14 cellular contexts compared by ENCODE assay signal in the genomic region with DNA sequence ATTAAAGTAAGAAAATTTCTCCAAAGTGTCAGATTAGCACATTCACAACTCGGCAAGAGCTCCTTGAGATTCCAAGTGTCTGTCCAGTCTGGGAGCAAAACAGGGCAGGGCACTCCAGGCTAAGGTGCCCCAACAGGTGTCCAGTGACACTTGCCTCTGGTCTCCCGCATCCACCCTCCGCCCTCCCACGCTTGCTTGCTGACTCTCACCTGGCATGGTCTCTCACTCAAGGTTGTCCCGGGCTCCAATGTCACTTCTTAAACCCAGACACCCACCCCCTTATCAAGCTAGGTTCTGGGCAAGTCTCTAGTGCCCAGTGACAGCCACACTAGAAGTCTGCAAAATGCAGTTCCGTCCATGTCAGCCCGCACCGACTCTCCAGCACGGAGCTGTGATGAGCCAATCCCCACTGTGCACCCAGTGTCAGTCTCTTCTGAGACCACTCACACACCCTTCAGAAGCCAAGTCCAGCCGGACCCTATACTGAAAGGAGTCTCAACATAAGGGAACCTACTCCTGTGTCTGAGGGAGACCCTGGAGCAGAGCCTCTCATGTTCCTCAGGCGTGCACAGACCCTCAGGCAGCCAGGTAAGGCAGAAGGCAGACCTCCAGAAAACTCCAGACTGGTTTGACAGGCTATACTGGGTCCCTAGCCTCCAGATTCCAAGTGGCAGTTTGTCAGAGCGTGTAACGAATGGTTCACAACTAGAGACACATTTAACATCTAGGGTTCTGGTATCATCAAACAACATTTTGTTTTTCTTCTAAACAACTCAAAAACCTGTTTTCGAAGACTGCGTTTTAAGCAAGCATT. TPM values are rescaled to one million over a fixed set of nuclear protein-coding genes. Genes with fewer than 3 reads are reported as not detected.
DNase-seq lines count a peak whose midpoint lies in the region; ATAC-seq, FAIRE-seq and TF ChIP-seq lines count a peak whose summit lies in the region.
"Had no signal": no experiment of that assay in that cellular context is flagged by ENCODE, and none has a peak within 500 bp of the region (broad histone marks: within the 10 kb centered on the region; RNA-seq: fewer than 3 reads in every experiment).

No MANE protein-coding gene starts in this region.

- H3K9me3 ChIP-seq in AG04450 (ENCODE audit: control insufficient read depth, insufficient read depth, low read length) (no peaks in the 10 kb centered on the region), IMR-90 (ENCODE audit: control insufficient read depth, insufficient read depth, low read length) (no peaks in the 10 kb centered on the region), duodenal mucosa (ENCODE audit: control insufficient read depth in 1 of 2, low read length in 2 of 2) (no peaks in the 10 kb centered on the region)

- no TSS peak for BruUV-seq in IMR-90 (replicated peaks; lab: Mats Ljungman, UMichigan)

- H3K14ac ChIP-seq in IMR-90 (replicated peaks; ENCODE audit: low read depth, low read length), result no peak overlapping the region

- H3K27ac ChIP-seq in AG04450 (ENCODE audit: low read depth, low read length), result no peak overlapping the region
- no peak overlapping the region for H3K27ac ChIP-seq in IMR-90 (ENCODE audit: insufficient read depth, low read length)
- H3K27ac ChIP-seq in duodenal mucosa (ENCODE audit: low read depth, low read length), result no peak overlapping the region

- dilution Hi-C loops in IMR-90 (cut with HindIII; ENCODE audit: low sequenced_read_pairs, unreplicated experiment), result no loop called here

- no peak overlapping the region for H2AFZ ChIP-seq in IMR-90 (replicated peaks; ENCODE audit: low read length, poor library complexity)

- H4K91ac ChIP-seq in IMR-90 (ENCODE audit: insufficient read depth, low read depth, low read length), result no peak overlapping the region

- no peak overlapping the region for H2AK5ac ChIP-seq in IMR-90 (ENCODE audit: low read depth, low read length)

- no peak overlapping the region for H2AK9ac ChIP-seq in IMR-90 (replicated peaks; ENCODE audit: low read depth, low read length, poor library complexity)

- no peak overlapping the region for H4K8ac ChIP-seq in IMR-90 (ENCODE audit: low read depth in 2 of 2, low read length in 2 of 2)

- no peaks in the 10 kb centered on the region for H3K36me3 Mint-ChIP-seq in natural killer cell

- POLR2A ChIA-PET in AG04450 (lab: Yijun Ruan, JAX) (no interaction called here), IMR-90 (lab: Charles Lee; ENCODE audit: unreplicated experiment) (no interaction called here)

- peak overlapping the region; percentile 51; the same call in 1 of the 2 replicates for H3K23ac ChIP-seq in IMR-90 (ENCODE audit: low read depth, low read length)

- H4K5ac ChIP-seq in IMR-90 (ENCODE audit: low read depth, low read length), result no peak overlapping the region

- no peak overlapping the region for H2BK20ac ChIP-seq in IMR-90 (ENCODE audit: low read depth, low read length)

- TF ChIP-seq CTCF in AG04450 (IDR thresholded peaks at IDR 0.05; ENCODE audit: low read depth, low read length), result no peak
- no peak for TF ChIP-seq CTCF in IMR-90 (conservative IDR thresholded peaks at IDR 0.05; ENCODE audit: low read depth, low read length)
- no peak for TF ChIP-seq CTCF in natural killer cell (IDR thresholded peaks at IDR 0.05)
- no peak for TF ChIP-seq CTCF in GM20000 (IDR thresholded peaks at IDR 0.05; ENCODE audit: extremely low read depth, missing control alignments)

- peaks cover 39% of the 10 kb centered on the region for H3K9me1 ChIP-seq in IMR-90 (ENCODE audit: insufficient read depth, low read length)

- FAIRE-seq in GM12892 (lab: Jason Lieb, UNC), result no peak
- FAIRE-seq: colon, H1 had no signal

- H3K4me3 Mint-ChIP-seq in natural killer cell, result peak overlapping the region; percentile 95

- H2BK120ac ChIP-seq in IMR-90 (ENCODE audit: low read depth, low read length), result no peak overlapping the region

- peaks cover 39 to 85% of the 10 kb centered on the region in 2 experiments for H3K79me1 ChIP-seq in IMR-90 (ENCODE audit: low read depth in 1 of 2, low read length in 2 of 2)

- no peak overlapping the region for H3K56ac ChIP-seq in IMR-90 (ENCODE audit: extremely low read depth, insufficient read depth, low read length)

- no peaks in the 10 kb centered on the region for H3K27me3 Mint-ChIP-seq in natural killer cell (ENCODE audit: low read depth in 2 of 2)
- H3K27me3 Mint-ChIP-seq: stimulated activated naive CD8-positive, alpha-beta T cell treated with anti-CD3 and anti-CD28 coated beads, Interleukin-15, Interleukin-2, amounts not matched to agents 100 ng/mL and 50 ng/mL, for 24 hours had no signal

- no peaks in the 10 kb centered on the region for H3K9me3 Mint-ChIP-seq in natural killer cell
- H3K9me3 Mint-ChIP-seq: stimulated activated naive CD8-positive, alpha-beta T cell treated with anti-CD3 and anti-CD28 coated beads, Interleukin-15, Interleukin-2, amounts not matched to agents 100 ng/mL and 50 ng/mL, for 24 hours had no signal

- H3K4me1 Mint-ChIP-seq in natural killer cell, result peaks cover 50 to 51% of the 10 kb centered on the region in 2 donors

- ATAC-seq in IMR-90 (ENCODE audit: low read depth) (no peak), natural killer cell (no peak)

- H3K9ac ChIP-seq in IMR-90 (ENCODE audit: low read depth, low read length) (no peak overlapping the region; the same call in 1 of the 2 replicates), duodenal mucosa (ENCODE audit: low read depth in 1 of 2, low read length in 2 of 2) (no peak overlapping the region)

- H3K27ac Mint-ChIP-seq in natural killer cell, result peak overlapping the region; percentile 86
- H3K27ac Mint-ChIP-seq: stimulated activated naive CD8-positive, alpha-beta T cell treated with anti-CD3 and anti-CD28 coated beads, Interleukin-15, Interleukin-2, amounts not matched to agents 100 ng/mL and 50 ng/mL, for 24 hours had no signal

- no peak overlapping the region for H2BK5ac ChIP-seq in IMR-90 (ENCODE audit: low read depth, low read length, poor library complexity, severe bottlenecking)

- H3K4me3 ChIP-seq in AG04450 (ENCODE audit: low read depth, low read length) (peak overlapping the region; percentile 84), IMR-90 (ENCODE audit: insufficient read depth, low read depth, low read length) (no peak overlapping the region), duodenal mucosa (ENCODE audit: low read depth in 1 of 2, low read length in 2 of 2) (peak overlapping the region; percentile 83 to 87)

- H3K4me1 ChIP-seq in IMR-90 (ENCODE audit: control insufficient read depth, insufficient read depth, low read length) (peaks cover 25% of the 10 kb centered on the region), duodenal mucosa (ENCODE audit: control insufficient read depth in 1 of 2, insufficient read depth in 2 of 2, low read length in 2 of 2) (peaks cover 25 to 28% of the 10 kb centered on the region in 2 donors)

- no peaks in the 10 kb centered on the region for H3K27me3 ChIP-seq in AG04450 (ENCODE audit: control insufficient read depth, insufficient read depth, low read length)
- H3K27me3 ChIP-seq in IMR-90 (ENCODE audit: control insufficient read depth, insufficient read depth, low read length), result no peaks in the 10 kb centered on the region
- H3K27me3 ChIP-seq in duodenal mucosa (ENCODE audit: control insufficient read depth in 1 of 2, insufficient read depth in 2 of 2, low read length in 2 of 2), result no peaks in the 10 kb centered on the region

- CTCF ChIA-PET in AG04450 (lab: Charles Lee) (interaction anchor here (0.5 kb wide), 1 partner anchor 109 kb away, joined by 4 read pairs; no protein-coding TSS in a partner anchor), IMR-90 (lab: Yijun Ruan, JAX) (no interaction called here)

- no peak overlapping the region for H3K4ac ChIP-seq in IMR-90 (ENCODE audit: low read depth, low read length)

- H3K18ac ChIP-seq in IMR-90 (ENCODE audit: low read depth, low read length), result no peak overlapping the region

- DNase-seq in AG04450 (ENCODE audit: low read depth, low spot score) (no peak), IMR-90 (no peak), natural killer cell (no peak), anterior cingulate cortex (lab: John Stamatoyannopoulos, UW) (no peak), GM12892 (ENCODE audit: insufficient read length) (no peak), GM20000 (ENCODE audit: low spot score) (no peak), HT-29 (ENCODE audit: low spot score) (no peak)
- DNase-seq: C1 segment of cervical spinal cord, NCI-H446, RPMI8226 had no signal

- H2BK15ac ChIP-seq in IMR-90 (ENCODE audit: low read depth, low read length), result no peak overlapping the region

- H3K36me3 ChIP-seq in IMR-90 (ENCODE audit: control insufficient read depth, insufficient read depth, low read length), result peaks cover 38% of the 10 kb centered on the region
- peaks cover 19 to 44% of the 10 kb centered on the region in 2 donors for H3K36me3 ChIP-seq in duodenal mucosa (ENCODE audit: control insufficient read depth in 1 of 2, insufficient read depth in 2 of 2, low read length in 2 of 2)

- intact Hi-C loops in IMR-90 (cut with micrococcal nuclease) (loop anchor here (5.0 kb wide), 1 partner anchor 237 kb away; the partner anchor contains the start of gene STK25), natural killer cell (cut with micrococcal nuclease) (loop anchor here (5.0 kb wide), 2 partner anchors 47 to 87 kb away; partner anchors contain the start of genes FARP2, HDLBP and SEPTIN2)

- in situ Hi-C loops in IMR-90 (cut with MboI; ENCODE audit: low sequenced_read_pairs), result no loop called here

- 91% methylated on average over 11 of the region's 15 CpGs; no CpG with 5 or more reads in 1 of the 2 experiments for WGBS in IMR-90 (ENCODE audit: extremely low coverage in 2 of 2, insufficient read length in 1 of 2), 2 experiments

- peak overlapping the region; percentile 91 for H3K4me2 ChIP-seq in IMR-90 (ENCODE audit: low read depth, low read length)

- TF ChIP-seq RAD21 in IMR-90 (IDR thresholded peaks at IDR 0.05; ENCODE audit: low read length), result no peak

- peaks cover 92% of the 10 kb centered on the region for H4K20me1 ChIP-seq in IMR-90 (ENCODE audit: insufficient read depth, low read length)

- TF ChIP-seq POLR2A in IMR-90 (IDR thresholded peaks at IDR 0.05; ENCODE audit: low read depth, low read length), result no peak
- no peak; the same call in 1 of the 2 replicates for TF ChIP-seq POLR2A in GM12892 (IDR thresholded peaks at IDR 0.05; ENCODE audit: low read depth, low read length)

RNA-seq across cellular contexts. Expression of gene HDLBP, which starts 45.6 kb away (rescaled TPM):
- 707 and 731 TPM in 2 replicates for polyA plus RNA-seq in AG04450 (2011; rRNA removed)
- polyA minus RNA-seq in AG04450 (2011; rRNA and poly(A)+ RNA removed), result 1,398 and 1,782 TPM in 2 replicates
- total RNA-seq in IMR-90 (2012; rRNA removed), result 1,093 and 1,165 TPM in 2 replicates
- polyA plus RNA-seq in IMR-90 (2012; rRNA removed), result 648 and 649 TPM in 2 replicates
- polyA plus RNA-seq in IMR-90 (2012; cell fraction: cytosol; rRNA removed), result 217 and 232 TPM in 2 replicates
- 545 and 768 TPM in 2 replicates for polyA plus RNA-seq in IMR-90 (2012; cell fraction: nucleus; rRNA removed; ENCODE audit: low replicate concordance)
- total RNA-seq in natural killer cell, result 100 to 1,000 TPM; 170 to 200 (median 177) TPM
- 138 TPM for polyA plus RNA-seq in GM12892 (2012; ENCODE audit: missing spikeins)
- total RNA-seq in HT-29 (2014; rRNA removed; shearing (Covaris generic)), result 461 and 493 TPM in 2 replicates

RNA-seq across cellular contexts. Expression of gene SEPTIN2, which starts 45.8 kb away (rescaled TPM):
- 788 and 1,080 TPM in 2 replicates for polyA plus RNA-seq in AG04450 (2011; rRNA removed)
- 366 and 582 TPM in 2 replicates for polyA minus RNA-seq in AG04450 (2011; rRNA and poly(A)+ RNA removed)
- 504 and 570 TPM in 2 replicates for total RNA-seq in IMR-90 (2012; rRNA removed)
- 320 and 420 TPM in 2 replicates for polyA plus RNA-seq in IMR-90 (2012; rRNA removed)
- polyA plus RNA-seq in IMR-90 (2012; cell fraction: cytosol; rRNA removed), result 75.8 and 130 TPM in 2 replicates
- 96.8 and 681 TPM in 2 replicates for polyA plus RNA-seq in IMR-90 (2012; cell fraction: nucleus; rRNA removed; ENCODE audit: low replicate concordance)
- 100 to 1,000 TPM; 275 to 315 (median 275) TPM for total RNA-seq in natural killer cell
- 241 TPM for polyA plus RNA-seq in GM12892 (2012; ENCODE audit: missing spikeins)
- 139 and 164 TPM in 2 replicates for total RNA-seq in HT-29 (2014; rRNA removed; shearing (Covaris generic))
